ENCODE assay signal across 13 cellular contexts in the genomic region with DNA sequence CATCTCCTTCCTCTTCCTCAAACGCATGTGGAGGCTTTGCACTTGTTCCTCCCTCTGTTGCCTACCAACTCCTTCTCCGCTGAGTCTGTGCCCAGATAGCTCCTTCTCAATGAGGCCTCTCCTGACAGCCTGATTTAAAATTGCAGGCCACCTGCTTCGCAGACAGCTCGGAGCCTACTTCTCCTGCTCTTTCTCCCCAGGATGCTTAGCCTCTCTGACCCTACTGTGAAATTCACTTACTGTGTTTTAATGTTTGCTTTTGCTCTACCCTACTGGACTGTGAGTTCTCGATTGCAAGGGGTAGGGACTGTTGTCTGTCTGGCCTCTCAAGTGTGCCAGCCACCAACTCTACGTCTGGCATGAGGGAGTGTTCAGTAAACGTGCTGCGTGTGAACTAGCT.
DNase-seq lines count a peak whose midpoint lies in the region; ATAC-seq and TF ChIP-seq lines count a peak whose summit lies in the region.
"Had no signal": no experiment of that assay in that cellular context is flagged by ENCODE, and none has a peak within 500 bp of the region (broad histone marks: within the 10 kb centered on the region; RNA-seq: fewer than 3 reads in every experiment).

No MANE protein-coding gene starts in this region.

- no peaks in the 10 kb centered on the region for H3K27me3 Mint-ChIP-seq in type B pancreatic cell
- H3K27me3 Mint-ChIP-seq: activated T-helper 17 cell treated with anti-CD3 and anti-CD28 coated beads, Interleukin-2, amount 50 U/mL, for 72 hours had no signal

- H3K4me1 Mint-ChIP-seq in type B pancreatic cell (ENCODE audit: unreplicated experiment): peaks cover 51% of the 10 kb centered on the region
- H3K4me1 Mint-ChIP-seq: activated T-helper 17 cell treated with anti-CD3 and anti-CD28 coated beads, Interleukin-2, amount 50 U/mL, for 72 hours had no signal

- WGBS in right cardiac atrium: 73% methylated on average over 8 of the region's 8 CpGs

- peak overlapping the region; percentile 1 for H3K27ac Mint-ChIP-seq in type B pancreatic cell
- H3K27ac Mint-ChIP-seq: activated T-helper 17 cell treated with anti-CD3 and anti-CD28 coated beads, Interleukin-2, amount 50 U/mL, for 72 hours had no signal

- no peaks in the 10 kb centered on the region for H3K9me3 Mint-ChIP-seq in type B pancreatic cell
- H3K9me3 Mint-ChIP-seq: activated T-helper 17 cell treated with anti-CD3 and anti-CD28 coated beads, Interleukin-2, amount 50 U/mL, for 72 hours had no signal

- H3K36me3 Mint-ChIP-seq in type B pancreatic cell: no peaks in the 10 kb centered on the region

- DNase-seq in Right ventricle myocardium inferior (ENCODE audit: missing footprints): no peak
- no peak for DNase-seq in right cardiac atrium
- peak; percentile 10 for DNase-seq in NCI-H345 treated with DMSO at 0.1 percent for 48 hours (lab: John Stamatoyannopoulos, UW; ENCODE audit: unreplicated experiment)
- DNase-seq in caudate nucleus (lab: John Stamatoyannopoulos, UW): peak in 1 of 61 donors; percentile 12
- DNase-seq in type B pancreatic cell (ENCODE audit: extremely low spot score, unreplicated experiment): no peak
- DNase-seq in A673 (ENCODE audit: low spot score): no peak
- DNase-seq in A172 (ENCODE audit: low spot score): no peak
- DNase-seq in activated CD8-positive, alpha-beta memory T cell treated with anti-CD3 and anti-CD28 coated beads, Interleukin-2, amount 50 U/mL, for 4 hours: no peak
- DNase-seq: ACHN, esophagus squamous epithelium, sigmoid colon had no signal

- ATAC-seq in Right ventricle myocardium inferior: peak; percentile 40
- no peak for ATAC-seq in right cardiac atrium
- ATAC-seq: activated T-helper 17 cell treated with anti-CD3 and anti-CD28 coated beads, Interleukin-2, amount 50 U/mL, for 72 hours had no signal

- no TSS peak for BruUV-seq in A673 (replicated peaks; lab: Mats Ljungman, UMichigan)

- H3K36me3 ChIP-seq in A673 (ENCODE audit: insufficient read depth, low read length, poor library complexity, severe bottlenecking): no peaks in the 10 kb centered on the region
- H3K36me3 ChIP-seq: esophagus squamous epithelium, sigmoid colon, thoracic aorta had no signal

- H3K4me1 ChIP-seq in right cardiac atrium (ENCODE audit: control insufficient read depth, insufficient read depth, low read length): peaks cover 8% of the 10 kb centered on the region
- H3K4me1 ChIP-seq in A673 (ENCODE audit: insufficient read depth, low read length, poor library complexity, severe bottlenecking): peaks cover 33% of the 10 kb centered on the region

- CTCF ChIA-PET in A673 (lab: Charles Lee): interaction anchor here (0.6 kb wide), 1 partner anchor 270 kb away, joined by 4 read pairs; no protein-coding TSS in a partner anchor

- H3K4me3 Mint-ChIP-seq in type B pancreatic cell: peak overlapping the region; percentile 22
- H3K4me3 Mint-ChIP-seq: activated T-helper 17 cell treated with anti-CD3 and anti-CD28 coated beads, Interleukin-2, amount 50 U/mL, for 72 hours had no signal

- intact Hi-C loops in Right ventricle myocardium inferior (cut with DNase I): loop anchor here (5.0 kb wide), 2 partner anchors 36 to 39 kb away; no protein-coding TSS in a partner anchor
- intact Hi-C loops in right cardiac atrium (cut with DNase I): no loop called here
- intact Hi-C loops in A673 (cut with micrococcal nuclease; ENCODE audit: unreplicated experiment): no loop called here

- H3K27ac ChIP-seq in right cardiac atrium (ENCODE audit: low read length): no peak overlapping the region
- H3K27ac ChIP-seq in caudate nucleus (ENCODE audit: low read depth, low read length): peak overlapping the region; percentile 11
- no peak overlapping the region for H3K27ac ChIP-seq in A673 (ENCODE audit: low read depth, low read length, poor library complexity, severe bottlenecking)
- H3K27ac ChIP-seq: esophagus squamous epithelium, thoracic aorta had no signal

- TF ChIP-seq CTCF in type B pancreatic cell (conservative IDR thresholded peaks at IDR 0.05) (no peak), A673 (conservative IDR thresholded peaks at IDR 0.05; ENCODE audit: low read depth, low read length) (no peak)

- H3K27me3 ChIP-seq in right cardiac atrium (ENCODE audit: control insufficient read depth, insufficient read depth) (no peaks in the 10 kb centered on the region), A673 (replicated peaks; ENCODE audit: insufficient read depth, low read depth, low read length, poor library complexity) (no peaks in the 10 kb centered on the region)
- H3K27me3 ChIP-seq: esophagus squamous epithelium, sigmoid colon had no signal

- POLR2A ChIA-PET in A673 (lab: Charles Lee; ENCODE audit: low non-redundant PET): no interaction called here

- H3K4me3 ChIP-seq in right cardiac atrium (ENCODE audit: low read length) (no peak overlapping the region), A673 (ENCODE audit: low read depth, low read length, poor library complexity, severe bottlenecking) (no peak overlapping the region)
- H3K4me3 ChIP-seq: esophagus squamous epithelium, sigmoid colon, thoracic aorta had no signal

- no peaks in the 10 kb centered on the region for H3K9me3 ChIP-seq in right cardiac atrium (ENCODE audit: control insufficient read depth, low read length)
- H3K9me3 ChIP-seq in A673 (ENCODE audit: low read depth, low read length, poor library complexity, severe bottlenecking): no peaks in the 10 kb centered on the region
- H3K9me3 ChIP-seq: esophagus squamous epithelium, sigmoid colon, thoracic aorta had no signal
